13 cellular contexts compared by ENCODE assay signal in genomic region chr22:27986459-27986858, GRCh38.
DNase-seq lines count a peak whose midpoint lies in the region; ATAC-seq and TF ChIP-seq lines count a peak whose summit lies in the region.
"Had no signal": no experiment of that assay in that cellular context is flagged by ENCODE, and none has a peak within 500 bp of the region (broad histone marks: within the 10 kb centered on the region; RNA-seq: fewer than 3 reads in every experiment).

No MANE protein-coding gene starts in this region.

- TF ChIP-seq POLR2A in gastroesophageal sphincter (IDR thresholded peaks at IDR 0.05): no peak

- H3K4me1 ChIP-seq in smooth muscle cell (ENCODE audit: low read depth): peaks cover 4% of the 10 kb centered on the region
- peaks cover 0 to 18% (median 7%) of the 10 kb centered on the region in 3 donors for H3K4me1 ChIP-seq in gastroesophageal sphincter

- peaks cover 13% of the 10 kb centered on the region for H4K20me1 ChIP-seq in smooth muscle cell (ENCODE audit: low read depth)

- H3K4me3 ChIP-seq in fibroblast of mammary gland (ENCODE audit: control insufficient read depth, low read depth, low read length) (no peak overlapping the region), smooth muscle cell (no peak overlapping the region), gastroesophageal sphincter (no peak overlapping the region)

- intact Hi-C loops in left cardiac atrium (cut with DNase I) (no loop called here), Right ventricle myocardium superior (cut with DNase I) (no loop called here)

- H3K4me2 ChIP-seq in smooth muscle cell: no peak overlapping the region

- H3K27ac ChIP-seq in smooth muscle cell (ENCODE audit: low read depth) (peak overlapping the region; percentile 59), gastroesophageal sphincter (peak overlapping the region in 1 of 4 donors; percentile 17)

- no peak for ATAC-seq in left cardiac atrium
- no peak for ATAC-seq in Right ventricle myocardium superior (ENCODE audit: poor library complexity)
- no peak for ATAC-seq in gastroesophageal sphincter

- H3K27me3 ChIP-seq in smooth muscle cell (ENCODE audit: low read depth): no peaks in the 10 kb centered on the region
- H3K27me3 ChIP-seq in gastroesophageal sphincter: no peaks in the 10 kb centered on the region

- no peaks in the 10 kb centered on the region for H3K79me2 ChIP-seq in smooth muscle cell (ENCODE audit: low read depth)

- 56% methylated on average over 5 of the region's 5 CpGs for whole genome bisulfite sequencing in smooth muscle cell (ENCODE audit: low lambda C conversion rate)
- 83 to 84% methylated on average over 2 to 5 of the region's 5 CpGs for WGBS in gastroesophageal sphincter (ENCODE audit: low coverage in 1 of 2), 2 donors

- no peaks in the 10 kb centered on the region for H3F3A ChIP-seq in smooth muscle cell (ENCODE audit: low read depth)

- DNase-seq in left cardiac atrium (peak; percentile 2), Right ventricle myocardium superior (no peak), amniotic epithelial cell (ENCODE audit: low read depth) (peak; percentile 45), fibroblast of mammary gland (ENCODE audit: low read depth) (peak; percentile 26), smooth muscle cell (lab: John Stamatoyannopoulos, UW; ENCODE audit: unreplicated experiment) (no peak), D341Med (ENCODE audit: low spot score) (no peak), NCI-H128 (lab: John Stamatoyannopoulos, UW; ENCODE audit: unreplicated experiment) (no peak)
- DNase-seq: CD4-positive, alpha-beta T cell; NCI-H1417 treated with DMSO at 0.1 percent for 48 hours; NCI-H2029 treated with DMSO at 0.1 percent for 48 hours; NCI-H510A treated with DMSO at 0.1 percent for 48 hours; SHP77 treated with DMSO at 0.1 percent for 48 hours had no signal

- no peak for TF ChIP-seq CTCF in fibroblast of mammary gland (conservative IDR thresholded peaks at IDR 0.05; ENCODE audit: control insufficient read depth, insufficient read depth, low read depth, low read length)
- no peak for TF ChIP-seq CTCF in smooth muscle cell (IDR thresholded peaks at IDR 0.05; ENCODE audit: borderline replicate concordance, insufficient read depth, poor library complexity, severe bottlenecking)
- no peak for TF ChIP-seq CTCF in gastroesophageal sphincter (IDR thresholded peaks at IDR 0.05)

- no peaks in the 10 kb centered on the region for H3K36me3 ChIP-seq in smooth muscle cell (ENCODE audit: low read depth)
- H3K36me3 ChIP-seq in gastroesophageal sphincter: peaks cover 0 to 91% of the 10 kb centered on the region in 2 donors

- H2AFZ ChIP-seq in smooth muscle cell (ENCODE audit: low read depth): no peak overlapping the region

- no peak for TF ChIP-seq EP300 in gastroesophageal sphincter (IDR thresholded peaks at IDR 0.05)

- H3K9ac ChIP-seq in smooth muscle cell (ENCODE audit: low read depth): no peak overlapping the region

- no peaks in the 10 kb centered on the region for H3K9me3 ChIP-seq in smooth muscle cell (replicated peaks; ENCODE audit: low read depth)
- H3K9me3 ChIP-seq in gastroesophageal sphincter: no peaks in the 10 kb centered on the region

Comparison
In these comparisons a context has a peak if more than half of its experiments do, and no peak if none do; other contexts are left out.
1. DNase-seq: peak in left cardiac atrium (single experiment), amniotic epithelial cell (single experiment) and fibroblast of mammary gland (single experiment); none in Right ventricle myocardium superior (single experiment), smooth muscle cell (single experiment), D341Med (single experiment) and NCI-H128 (single experiment).